5 cellular contexts compared by ENCODE assay signal in genomic region chr2:175574069-175574468, GRCh38.
"Had no signal": no experiment of that assay in that cellular context is flagged by ENCODE, and none has a peak within 500 bp of the region (broad histone marks: within the 10 kb centered on the region; RNA-seq: fewer than 3 reads in every experiment).

No MANE protein-coding gene starts in this region.

- DNase-seq: IMR-90, KBM-7, KG1 had no signal

- H3K27ac ChIP-seq: HL-60 had no signal

- H3K4me3 ChIP-seq: K562 had no signal
